ENCODE assay signal across 24 cellular contexts in the genomic region with DNA sequence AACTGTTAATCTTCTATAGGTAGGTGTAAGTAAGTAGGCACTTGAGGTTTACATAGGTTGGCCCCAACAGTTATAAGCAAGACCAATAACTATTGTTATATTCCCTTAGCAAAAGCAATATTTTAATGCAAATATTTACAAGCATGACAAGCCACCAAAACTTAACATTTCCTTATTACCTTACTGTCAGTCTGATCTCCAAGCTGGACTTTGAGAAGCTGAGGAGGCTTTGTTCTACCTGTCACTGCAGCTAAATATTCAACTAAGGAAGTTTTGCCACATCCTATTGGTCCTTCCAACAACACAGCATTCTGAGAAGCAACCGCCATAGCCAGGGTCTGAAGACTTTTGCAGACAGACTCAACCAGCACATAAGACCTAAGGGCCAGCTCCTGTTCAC. TPM values are rescaled to one million over a fixed set of nuclear protein-coding genes. Genes with fewer than 3 reads are reported as not detected.
DNase-seq lines count a peak whose midpoint lies in the region; ATAC-seq, FAIRE-seq and TF ChIP-seq lines count a peak whose summit lies in the region.
"Had no signal": no experiment of that assay in that cellular context is flagged by ENCODE, and none has a peak within 500 bp of the region (broad histone marks: within the 10 kb centered on the region; RNA-seq: fewer than 3 reads in every experiment).

No MANE protein-coding gene starts in this region.

- peaks cover 61% of the 10 kb centered on the region for H3K36me3 Mint-ChIP-seq in activated CD4-positive, alpha-beta T cell treated with anti-CD3 and anti-CD28 coated beads, Interleukin-2, amount 10 ng/mL, durations not matched to agents 7 days and 5 days (ENCODE audit: low read depth)

- H3K4me3 ChIP-seq in mucosa of descending colon (no peak overlapping the region), small intestine (ENCODE audit: low read depth in 1 of 2, low read length in 2 of 2) (no peak overlapping the region)
- H3K4me3 ChIP-seq: A549; BLaER1 treated with 17β-estradiol and CSF1 and Interleukin-3, amounts not matched to agents 10 nM and 100 nM had no signal

- H3K27ac ChIP-seq in small intestine (ENCODE audit: low read depth in 1 of 2, low read length in 1 of 2) = no peak overlapping the region
- H3K27ac ChIP-seq: 22Rv1; A549; BLaER1 treated with 17β-estradiol and CSF1 and Interleukin-3, amounts not matched to agents 10 nM and 100 nM; C4-2B had no signal

- peaks cover 24% of the 10 kb centered on the region for H3K4me1 Mint-ChIP-seq in activated CD4-positive, alpha-beta T cell treated with anti-CD3 and anti-CD28 coated beads, Interleukin-2, amount 10 ng/mL, durations not matched to agents 7 days and 5 days

- no peak for DNase-seq in activated CD4-positive, alpha-beta T cell treated with anti-CD3 and anti-CD28 coated beads, Interleukin-2, amount 10 ng/mL, durations not matched to agents 7 days and 5 days
- no peak for DNase-seq in activated CD4-positive, alpha-beta T cell treated with anti-CD3 and anti-CD28 coated beads for 4 hours
- peak; percentile 9 for DNase-seq in dedifferentiated amniotic fluid mesenchymal stem cell (ENCODE audit: extremely low spot score)
- DNase-seq in mucosa of descending colon = no peak
- DNase-seq in small intestine = peak; percentile 13
- DNase-seq in SIG-M5 treated with dmso at 0.1 percent for 504 hours (lab: John Stamatoyannopoulos, UW; ENCODE audit: unreplicated experiment) = no peak
- DNase-seq in left lobe of liver (ENCODE audit: low spot score) = no peak
- DNase-seq in Right ventricle myocardium inferior (ENCODE audit: missing footprints) = no peak
- DNase-seq: AML-193; Caco-2; Calu3; CD4-positive, alpha-beta T cell; CD8-positive, alpha-beta T cell; DMS79 treated with DMSO at 0.1 percent for 48 hours; GF-D8 had no signal

- H3K9me3 ChIP-seq in mucosa of descending colon (no peaks in the 10 kb centered on the region), small intestine (ENCODE audit: control insufficient read depth, low read depth) (no peaks in the 10 kb centered on the region)
- H3K9me3 ChIP-seq: A549 had no signal

- H3K27me3 Mint-ChIP-seq in activated CD4-positive, alpha-beta T cell treated with anti-CD3 and anti-CD28 coated beads, Interleukin-2, amount 10 ng/mL, durations not matched to agents 7 days and 5 days = no peaks in the 10 kb centered on the region
- H3K27me3 Mint-ChIP-seq: B cell; CD4-positive, alpha-beta T cell had no signal

- H3K27me3 ChIP-seq in small intestine (ENCODE audit: control insufficient read depth in 2 of 2, insufficient read depth in 2 of 2, low read length in 2 of 2) = no peaks in the 10 kb centered on the region
- H3K27me3 ChIP-seq: BLaER1 treated with 17β-estradiol and CSF1 and Interleukin-3, amounts not matched to agents 10 nM and 100 nM had no signal

- 96 to 100% (median 100%) methylated on average over 1 of the region's 1 CpG for WGBS in small intestine, 3 donors

- H3K27ac Mint-ChIP-seq in activated CD4-positive, alpha-beta T cell treated with anti-CD3 and anti-CD28 coated beads, Interleukin-2, amount 10 ng/mL, durations not matched to agents 7 days and 5 days = peak overlapping the region; percentile 51
- H3K27ac Mint-ChIP-seq: B cell; CD4-positive, alpha-beta T cell; CD8-positive, alpha-beta T cell had no signal

- TF ChIP-seq CTCF in mucosa of descending colon (IDR thresholded peaks at IDR 0.05) = no peak

- peak; percentile 67 for ATAC-seq in mucosa of descending colon
- no peak for ATAC-seq in left lobe of liver
- no peak for ATAC-seq in Right ventricle myocardium inferior
- ATAC-seq: A549; CD8-positive, alpha-beta T cell had no signal

- CTCF ChIA-PET in activated CD4-positive, alpha-beta T cell treated with anti-CD3 and anti-CD28 coated beads, Interleukin-2, amount 10 ng/mL, durations not matched to agents 7 days and 5 days (lab: Charles Lee) = no interaction called here

- H3K9me3 Mint-ChIP-seq in activated CD4-positive, alpha-beta T cell treated with anti-CD3 and anti-CD28 coated beads, Interleukin-2, amount 10 ng/mL, durations not matched to agents 7 days and 5 days = no peaks in the 10 kb centered on the region
- H3K9me3 Mint-ChIP-seq: CD4-positive, alpha-beta T cell; CD8-positive, alpha-beta T cell had no signal

- no peak for FAIRE-seq in small intestine (lab: Jason Lieb, UNC)
- FAIRE-seq: A549, D721Med, G401.6, GM12891, GM19239 had no signal

- POLR2A ChIA-PET in activated CD4-positive, alpha-beta T cell treated with anti-CD3 and anti-CD28 coated beads, Interleukin-2, amount 10 ng/mL, durations not matched to agents 7 days and 5 days (lab: Charles Lee) = no interaction called here

- intact Hi-C loops in mucosa of descending colon (cut with DNase I, micrococcal nuclease) (no loop called here), Right ventricle myocardium inferior (cut with DNase I) (no loop called here)

- H3K4me3 Mint-ChIP-seq in activated CD4-positive, alpha-beta T cell treated with anti-CD3 and anti-CD28 coated beads, Interleukin-2, amount 10 ng/mL, durations not matched to agents 7 days and 5 days = no peak overlapping the region
- H3K4me3 Mint-ChIP-seq: B cell; CD4-positive, alpha-beta T cell; CD8-positive, alpha-beta T cell had no signal

- H3K4me1 ChIP-seq in mucosa of descending colon (ENCODE audit: low read depth) (no peaks in the 10 kb centered on the region), small intestine (ENCODE audit: control insufficient read depth in 2 of 2, insufficient read depth in 1 of 2, low read depth in 1 of 2, low read length in 1 of 2) (no peaks in the 10 kb centered on the region)
- H3K4me1 ChIP-seq: A549 had no signal

- peaks cover under 1% of the 10 kb centered on the region for H3K36me3 ChIP-seq in mucosa of descending colon (ENCODE audit: low read depth)
- peaks cover 6 to 7% of the 10 kb centered on the region in 2 donors for H3K36me3 ChIP-seq in small intestine (ENCODE audit: control insufficient read depth in 2 of 2, insufficient read depth in 2 of 2, low read length in 2 of 2)

RNA-seq across cellular contexts. Expression of a gene that starts 29.6 kb away (rescaled TPM):
- total RNA-seq in activated CD4-positive, alpha-beta T cell treated with anti-CD3 and anti-CD28 coated beads, Interleukin-2, amount 10 ng/mL, durations not matched to agents 7 days and 5 days = 10 to 100 TPM; 53.8 to 56.8 TPM
- total RNA-seq in mucosa of descending colon = 10 to 100 TPM; 23.6 to 37.8 (median 32.5) TPM
- 10 to 100 TPM in 2 of 3 donors, 1 to 10 TPM in 1; 8.6 to 16.8 (median 13.8) TPM for polyA plus RNA-seq in small intestine
- total RNA-seq in left lobe of liver = 35.1 TPM
- total RNA-seq in Right ventricle myocardium inferior = 23.4 TPM

RNA-seq across cellular contexts. Expression of a gene that starts 39.7 kb away (rescaled TPM):
- 10 to 100 TPM; 45.1 to 49.6 TPM for total RNA-seq in activated CD4-positive, alpha-beta T cell treated with anti-CD3 and anti-CD28 coated beads, Interleukin-2, amount 10 ng/mL, durations not matched to agents 7 days and 5 days
- 10 to 100 TPM; 11.7 to 23.3 (median 15.7) TPM for total RNA-seq in mucosa of descending colon
- polyA plus RNA-seq in small intestine = 1 to 10 TPM; 1.4 to 4.8 (median 3.1) TPM
- total RNA-seq in left lobe of liver = 4.6 TPM
- 13.4 TPM for total RNA-seq in Right ventricle myocardium inferior

Comparison
In these comparisons a context has a peak if more than half of its experiments do, and no peak if none do; other contexts are left out.
1. DNase-seq: peak in dedifferentiated amniotic fluid mesenchymal stem cell (single experiment) and small intestine (single experiment); none in activated CD4-positive, alpha-beta T cell treated with anti-CD3 and anti-CD28 coated beads, Interleukin-2, amount 10 ng/mL, durations not matched to agents 7 days and 5 days (single experiment), activated CD4-positive, alpha-beta T cell treated with anti-CD3 and anti-CD28 coated beads for 4 hours (0 of 2), mucosa of descending colon (0 of 3), SIG-M5 treated with dmso at 0.1 percent for 504 hours (single experiment), left lobe of liver (single experiment) and Right ventricle myocardium inferior (single experiment).